27 cellular contexts compared by ENCODE assay signal in the genomic region with DNA sequence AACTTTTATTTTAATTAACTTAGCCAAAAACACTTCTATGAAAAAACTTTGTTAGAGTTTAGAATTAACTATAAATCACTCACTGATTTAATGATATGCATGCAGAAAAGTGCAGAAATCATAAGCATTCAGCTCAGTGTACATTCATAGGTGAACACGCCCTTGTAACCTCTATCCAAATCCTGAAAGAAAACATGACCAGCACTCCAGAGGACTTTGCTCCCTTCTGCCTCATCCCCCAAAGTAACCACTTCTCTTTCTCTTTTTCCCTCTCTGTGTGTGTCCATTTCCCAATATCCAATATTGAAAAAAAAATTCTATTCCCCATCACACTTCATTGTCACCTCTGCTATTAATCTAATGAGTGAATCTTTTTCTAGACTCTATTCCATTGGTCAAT.
"Had no signal": no experiment of that assay in that cellular context is flagged by ENCODE, and none has a peak within 500 bp of the region (broad histone marks: within the 10 kb centered on the region; RNA-seq: fewer than 3 reads in every experiment).

No MANE protein-coding gene starts in this region.

- H3K27ac ChIP-seq: ascending aorta, breast epithelium, cardiac muscle cell, colonic mucosa, epithelial cell of prostate, esophagus squamous epithelium, VCaP had no signal

- H3K4me1 ChIP-seq: ascending aorta, colonic mucosa, esophagus squamous epithelium had no signal

- H3K9me3 ChIP-seq: ascending aorta, breast epithelium, colonic mucosa, esophagus squamous epithelium had no signal

- H3K36me3 ChIP-seq: ascending aorta, breast epithelium, cardiac muscle cell, colonic mucosa, esophagus squamous epithelium had no signal

- DNase-seq: activated CD4-positive, alpha-beta memory T cell treated with anti-CD3 and anti-CD28 coated beads, Interleukin-2, amount 10 ng/mL, durations not matched to agents 7 days and 5 days; activated CD4-positive, alpha-beta T cell treated with anti-CD3 and anti-CD28 coated beads for 1 hour; activated CD4-positive, alpha-beta T cell treated with anti-CD3 and anti-CD28 coated beads for 4 hours; activated CD4-positive, alpha-beta T cell treated with anti-CD3 and anti-CD28 coated beads, Interleukin-2, amount 10 ng/mL, durations not matched to agents 7 days and 5 days; activated CD4-positive, alpha-beta T cell treated with anti-CD3 and anti-CD28 coated beads, Interleukin-2, amount 50 U/mL, for 4 hours; activated CD8-positive, alpha-beta memory T cell treated with anti-CD3 and anti-CD28 coated beads, Interleukin-2, amount 50 U/mL, for 48 hours; activated gamma-delta T cell; activated naive CD4-positive, alpha-beta T cell; activated naive CD4-positive, alpha-beta T cell treated with anti-CD3 and anti-CD28 coated beads, Interleukin-2, amount 10 ng/mL, durations not matched to agents 7 days and 5 days; activated naive CD8-positive, alpha-beta T cell treated with anti-CD3 and anti-CD28 coated beads, Interleukin-2, amount 10 ng/mL, durations not matched to agents 7 days and 5 days; activated T-cell treated with anti-CD3 and anti-CD28 coated beads for 4 hours; activated T-cell treated with anti-CD3 and anti-CD28 coated beads, Interleukin-2, amount 50 U/mL, for 24 hours; activated T-cell treated with anti-CD3 and anti-CD28 coated beads, Interleukin-2, amount 50 U/mL, for 72 hours; central memory CD4-positive, alpha-beta T cell; cerebellar nuclear complex; colonic mucosa; effector CD8-positive, alpha-beta T cell; esophagus squamous epithelium; head of caudate nucleus; T-helper 2 cell had no signal

- H3K27me3 ChIP-seq: ascending aorta, breast epithelium, cardiac muscle cell, colonic mucosa, esophagus squamous epithelium had no signal

- ATAC-seq: activated naive CD4-positive, alpha-beta T cell treated with anti-CD3 and anti-CD28 coated beads, Interleukin-2, amount 50 U/mL, for 72 hours; activated T-cell treated with anti-CD3 and anti-CD28 coated beads, Interleukin-2, amount 50 U/mL, for 72 hours; WTC11 had no signal

- H3K4me3 ChIP-seq: ascending aorta, breast epithelium, cardiac muscle cell, colonic mucosa, esophagus squamous epithelium had no signal
